3 cellular contexts compared by ENCODE assay signal in the genomic region with DNA sequence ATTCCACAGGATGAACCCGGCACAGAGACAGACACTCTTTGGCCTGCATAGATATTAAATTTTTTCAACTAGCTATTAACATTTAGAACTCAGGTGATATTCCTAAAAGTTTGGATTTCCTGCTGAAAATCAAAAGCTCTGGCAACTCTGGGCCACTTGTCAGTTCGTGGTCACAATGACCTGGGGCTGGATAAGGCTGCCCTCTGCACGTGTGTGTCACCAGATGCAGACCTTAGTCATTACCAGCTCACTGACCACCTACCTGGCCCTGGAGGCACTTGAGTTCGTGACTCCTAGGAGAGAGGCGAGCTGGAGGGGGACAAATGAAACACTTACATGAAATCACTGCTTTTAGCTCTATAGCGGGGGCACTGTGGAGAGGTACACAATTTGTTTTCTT.
TF ChIP-seq lines count a peak whose summit lies in the region.

No MANE protein-coding gene starts in this region.

TF ChIP-seq in IMR-90, 13 proteins besides CTCF, POLR2A, EP300 and RAD21:
- TF ChIP-seq BHLHE40 (IDR thresholded peaks at IDR 0.05; ENCODE audit: low read depth, low read length) (peak; percentile 92), RCOR1 (IDR thresholded peaks at IDR 0.05; ENCODE audit: insufficient replicate concordance, low read length) (no peak)

TF ChIP-seq in endothelial cell of umbilical vein, 7 proteins besides CTCF, POLR2A, EP300 and RAD21:
- TF ChIP-seq EZH2 (IDR thresholded peaks at IDR 0.05; ENCODE audit: borderline replicate concordance, low read depth, low read length, severe bottlenecking) (no peak), MYC (IDR thresholded peaks at IDR 0.05; ENCODE audit: low read depth, low read length) (no peak), GATA2 (IDR thresholded peaks at IDR 0.05; ENCODE audit: insufficient read depth, insufficient read length, low read depth, low read length) (no peak)

TF ChIP-seq in GM23338, 12 proteins besides CTCF, POLR2A, EP300 and RAD21:
- TF ChIP-seq, protein P1, sequence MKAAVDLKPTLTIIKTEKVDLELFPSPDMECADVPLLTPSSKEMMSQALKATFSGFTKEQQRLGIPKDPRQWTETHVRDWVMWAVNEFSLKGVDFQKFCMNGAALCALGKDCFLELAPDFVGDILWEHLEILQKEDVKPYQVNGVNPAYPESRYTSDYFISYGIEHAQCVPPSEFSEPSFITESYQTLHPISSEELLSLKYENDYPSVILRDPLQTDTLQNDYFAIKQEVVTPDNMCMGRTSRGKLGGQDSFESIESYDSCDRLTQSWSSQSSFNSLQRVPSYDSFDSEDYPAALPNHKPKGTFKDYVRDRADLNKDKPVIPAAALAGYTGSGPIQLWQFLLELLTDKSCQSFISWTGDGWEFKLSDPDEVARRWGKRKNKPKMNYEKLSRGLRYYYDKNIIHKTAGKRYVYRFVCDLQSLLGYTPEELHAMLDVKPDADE (IDR thresholded peaks at IDR 0.05): no peak
- no peak for TF ChIP-seq POLR2AphosphoS5 (IDR thresholded peaks at IDR 0.05; ENCODE audit: low read depth)
- TF ChIP-seq, protein P2, sequence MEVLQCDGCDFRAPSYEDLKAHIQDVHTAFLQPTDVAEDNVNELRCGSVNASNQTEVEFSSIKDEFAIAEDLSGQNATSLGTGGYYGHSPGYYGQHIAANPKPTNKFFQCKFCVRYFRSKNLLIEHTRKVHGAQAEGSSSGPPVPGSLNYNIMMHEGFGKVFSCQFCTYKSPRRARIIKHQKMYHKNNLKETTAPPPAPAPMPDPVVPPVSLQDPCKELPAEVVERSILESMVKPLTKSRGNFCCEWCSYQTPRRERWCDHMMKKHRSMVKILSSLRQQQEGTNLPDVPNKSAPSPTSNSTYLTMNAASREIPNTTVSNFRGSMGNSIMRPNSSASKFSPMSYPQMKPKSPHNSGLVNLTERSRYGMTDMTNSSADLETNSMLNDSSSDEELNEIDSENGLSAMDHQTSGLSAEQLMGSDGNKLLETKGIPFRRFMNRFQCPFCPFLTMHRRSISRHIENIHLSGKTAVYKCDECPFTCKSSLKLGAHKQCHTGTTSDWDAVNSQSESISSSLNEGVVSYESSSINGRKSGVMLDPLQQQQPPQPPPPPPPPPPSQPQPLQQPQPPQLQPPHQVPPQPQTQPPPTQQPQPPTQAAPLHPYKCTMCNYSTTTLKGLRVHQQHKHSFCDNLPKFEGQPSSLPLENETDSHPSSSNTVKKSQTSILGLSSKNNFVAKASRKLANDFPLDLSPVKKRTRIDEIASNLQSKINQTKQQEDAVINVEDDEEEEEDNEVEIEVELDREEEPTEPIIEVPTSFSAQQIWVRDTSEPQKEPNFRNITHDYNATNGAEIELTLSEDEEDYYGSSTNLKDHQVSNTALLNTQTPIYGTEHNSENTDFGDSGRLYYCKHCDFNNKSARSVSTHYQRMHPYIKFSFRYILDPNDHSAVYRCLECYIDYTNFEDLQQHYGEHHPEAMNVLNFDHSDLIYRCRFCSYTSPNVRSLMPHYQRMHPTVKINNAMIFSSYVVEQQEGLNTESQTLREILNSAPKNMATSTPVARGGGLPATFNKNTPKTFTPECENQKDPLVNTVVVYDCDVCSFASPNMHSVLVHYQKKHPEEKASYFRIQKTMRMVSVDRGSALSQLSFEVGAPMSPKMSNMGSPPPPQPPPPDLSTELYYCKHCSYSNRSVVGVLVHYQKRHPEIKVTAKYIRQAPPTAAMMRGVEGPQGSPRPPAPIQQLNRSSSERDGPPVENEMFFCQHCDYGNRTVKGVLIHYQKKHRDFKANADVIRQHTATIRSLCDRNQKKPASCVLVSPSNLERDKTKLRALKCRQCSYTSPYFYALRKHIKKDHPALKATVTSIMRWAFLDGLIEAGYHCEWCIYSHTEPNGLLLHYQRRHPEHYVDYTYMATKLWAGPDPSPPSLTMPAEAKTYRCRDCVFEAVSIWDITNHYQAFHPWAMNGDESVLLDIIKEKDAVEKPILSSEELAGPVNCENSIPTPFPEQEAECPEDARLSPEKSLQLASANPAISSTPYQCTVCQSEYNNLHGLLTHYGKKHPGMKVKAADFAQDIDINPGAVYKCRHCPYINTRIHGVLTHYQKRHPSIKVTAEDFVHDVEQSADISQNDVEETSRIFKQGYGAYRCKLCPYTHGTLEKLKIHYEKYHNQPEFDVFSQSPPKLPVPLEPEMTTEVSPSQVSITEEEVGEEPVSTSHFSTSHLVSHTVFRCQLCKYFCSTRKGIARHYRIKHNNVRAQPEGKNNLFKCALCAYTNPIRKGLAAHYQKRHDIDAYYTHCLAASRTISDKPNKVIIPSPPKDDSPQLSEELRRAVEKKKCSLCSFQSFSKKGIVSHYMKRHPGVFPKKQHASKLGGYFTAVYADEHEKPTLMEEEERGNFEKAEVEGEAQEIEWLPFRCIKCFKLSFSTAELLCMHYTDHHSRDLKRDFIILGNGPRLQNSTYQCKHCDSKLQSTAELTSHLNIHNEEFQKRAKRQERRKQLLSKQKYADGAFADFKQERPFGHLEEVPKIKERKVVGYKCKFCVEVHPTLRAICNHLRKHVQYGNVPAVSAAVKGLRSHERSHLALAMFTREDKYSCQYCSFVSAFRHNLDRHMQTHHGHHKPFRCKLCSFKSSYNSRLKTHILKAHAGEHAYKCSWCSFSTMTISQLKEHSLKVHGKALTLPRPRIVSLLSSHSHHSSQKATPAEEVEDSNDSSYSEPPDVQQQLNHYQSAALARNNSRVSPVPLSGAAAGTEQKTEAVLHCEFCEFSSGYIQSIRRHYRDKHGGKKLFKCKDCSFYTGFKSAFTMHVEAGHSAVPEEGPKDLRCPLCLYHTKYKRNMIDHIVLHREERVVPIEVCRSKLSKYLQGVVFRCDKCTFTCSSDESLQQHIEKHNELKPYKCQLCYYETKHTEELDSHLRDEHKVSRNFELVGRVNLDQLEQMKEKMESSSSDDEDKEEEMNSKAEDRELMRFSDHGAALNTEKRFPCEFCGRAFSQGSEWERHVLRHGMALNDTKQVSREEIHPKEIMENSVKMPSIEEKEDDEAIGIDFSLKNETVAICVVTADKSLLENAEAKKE (CRISPR knock-in tag; IDR thresholded peaks at IDR 0.05): no peak
- no peak for TF ChIP-seq EZH2phosphoT487 (IDR thresholded peaks at IDR 0.05; ENCODE audit: unreplicated experiment)
- TF ChIP-seq NANOG (IDR thresholded peaks at IDR 0.05; ENCODE audit: borderline replicate concordance): no peak
- no peak for TF ChIP-seq CREB1 (CRISPR knock-in tag; IDR thresholded peaks at IDR 0.05; ENCODE audit: low read depth)
- no peak for TF ChIP-seq JUNB (IDR thresholded peaks at IDR 0.05; ENCODE audit: unreplicated experiment)
- TF ChIP-seq ZNF114 (CRISPR knock-in tag; IDR thresholded peaks at IDR 0.05): no peak
- TF ChIP-seq ZNF331 (CRISPR knock-in tag; IDR thresholded peaks at IDR 0.05; ENCODE audit: low read depth): no peak
- TF ChIP-seq, protein P3, sequence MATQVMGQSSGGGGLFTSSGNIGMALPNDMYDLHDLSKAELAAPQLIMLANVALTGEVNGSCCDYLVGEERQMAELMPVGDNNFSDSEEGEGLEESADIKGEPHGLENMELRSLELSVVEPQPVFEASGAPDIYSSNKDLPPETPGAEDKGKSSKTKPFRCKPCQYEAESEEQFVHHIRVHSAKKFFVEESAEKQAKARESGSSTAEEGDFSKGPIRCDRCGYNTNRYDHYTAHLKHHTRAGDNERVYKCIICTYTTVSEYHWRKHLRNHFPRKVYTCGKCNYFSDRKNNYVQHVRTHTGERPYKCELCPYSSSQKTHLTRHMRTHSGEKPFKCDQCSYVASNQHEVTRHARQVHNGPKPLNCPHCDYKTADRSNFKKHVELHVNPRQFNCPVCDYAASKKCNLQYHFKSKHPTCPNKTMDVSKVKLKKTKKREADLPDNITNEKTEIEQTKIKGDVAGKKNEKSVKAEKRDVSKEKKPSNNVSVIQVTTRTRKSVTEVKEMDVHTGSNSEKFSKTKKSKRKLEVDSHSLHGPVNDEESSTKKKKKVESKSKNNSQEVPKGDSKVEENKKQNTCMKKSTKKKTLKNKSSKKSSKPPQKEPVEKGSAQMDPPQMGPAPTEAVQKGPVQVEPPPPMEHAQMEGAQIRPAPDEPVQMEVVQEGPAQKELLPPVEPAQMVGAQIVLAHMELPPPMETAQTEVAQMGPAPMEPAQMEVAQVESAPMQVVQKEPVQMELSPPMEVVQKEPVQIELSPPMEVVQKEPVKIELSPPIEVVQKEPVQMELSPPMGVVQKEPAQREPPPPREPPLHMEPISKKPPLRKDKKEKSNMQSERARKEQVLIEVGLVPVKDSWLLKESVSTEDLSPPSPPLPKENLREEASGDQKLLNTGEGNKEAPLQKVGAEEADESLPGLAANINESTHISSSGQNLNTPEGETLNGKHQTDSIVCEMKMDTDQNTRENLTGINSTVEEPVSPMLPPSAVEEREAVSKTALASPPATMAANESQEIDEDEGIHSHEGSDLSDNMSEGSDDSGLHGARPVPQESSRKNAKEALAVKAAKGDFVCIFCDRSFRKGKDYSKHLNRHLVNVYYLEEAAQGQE (IDR thresholded peaks at IDR 0.05; ENCODE audit: unreplicated experiment): no peak
- TF ChIP-seq STAT1 (IDR thresholded peaks at IDR 0.05; ENCODE audit: unreplicated experiment): no peak
- TF ChIP-seq EZH2 (IDR thresholded peaks at IDR 0.05; ENCODE audit: low read depth, unreplicated experiment): no peak
